ENCODE assay signal across 1 cellular context in genomic region chr3:160754855-160755747, GRCh38.
A peak's percentile ranks its signal among the peaks of the same experiment; 100 is the strongest.
TF ChIP-seq lines count a peak whose summit lies in the region.

No MANE protein-coding gene starts in this region.

TF ChIP-seq in H1, 55 proteins besides CTCF, POLR2A, EP300 and RAD21 (continued from another document):
- peak; percentile 4; the same call in 1 of the 2 replicates for TF ChIP-seq MAX (IDR thresholded peaks at IDR 0.05)
- TF ChIP-seq RXRA (IDR thresholded peaks at IDR 0.05; ENCODE audit: insufficient read depth, low read depth, low read length), result no peak
- no peak for TF ChIP-seq SIRT6 (IDR thresholded peaks at IDR 0.05; ENCODE audit: low read length)
- TF ChIP-seq BACH1 (IDR thresholded peaks at IDR 0.05; ENCODE audit: low read length), result no peak
- TF ChIP-seq TBP (IDR thresholded peaks at IDR 0.05; ENCODE audit: low read depth, low read length), result peak; percentile 14; the same call in 1 of the 2 replicates
- no peak for TF ChIP-seq SP1 (IDR thresholded peaks at IDR 0.05; ENCODE audit: low read depth, low read length)
- TF ChIP-seq EGR1 (IDR thresholded peaks at IDR 0.05; ENCODE audit: borderline replicate concordance, low read depth, low read length), result no peak
- no peak for TF ChIP-seq TEAD4 (IDR thresholded peaks at IDR 0.05; ENCODE audit: low read depth, low read length)
- no peak for TF ChIP-seq GTF2F1 (IDR thresholded peaks at IDR 0.05; ENCODE audit: borderline replicate concordance, low read depth, low read length)
- TF ChIP-seq CTBP2 (IDR thresholded peaks at IDR 0.05; ENCODE audit: borderline replicate concordance, insufficient read depth, insufficient read length, low read length), result peak; percentile 91
- peak; percentile 65; the same call in 1 of the 2 replicates for TF ChIP-seq TAF1 (IDR thresholded peaks at IDR 0.05; ENCODE audit: low read depth, low read length)
- TF ChIP-seq RNF2 (IDR thresholded peaks at IDR 0.05; ENCODE audit: borderline replicate concordance, low read depth, low read length, missing control alignments, poor library complexity, severe bottlenecking), result no peak
- no peak for TF ChIP-seq MAFK (IDR thresholded peaks at IDR 0.05; ENCODE audit: low read depth, low read length)
- TF ChIP-seq USF2 (IDR thresholded peaks at IDR 0.05; ENCODE audit: low read length), result no peak
- TF ChIP-seq HDAC2 (IDR thresholded peaks at IDR 0.05; ENCODE audit: borderline replicate concordance in 1 of 2, low read depth in 2 of 2, low read length in 2 of 2), result peak; percentile 39 to 56; a peak in 3 of 4 replicates
- TF ChIP-seq CEBPB (IDR thresholded peaks at IDR 0.05; ENCODE audit: low read depth, low read length), result no peak
- TF ChIP-seq PHF8 (conservative IDR thresholded peaks at IDR 0.05; ENCODE audit: low read depth, low read length), result no peak
- TF ChIP-seq POLR2AphosphoS5 (IDR thresholded peaks at IDR 0.05; ENCODE audit: low read depth, low read length), result peak; percentile 68
- TF ChIP-seq NANOG (IDR thresholded peaks at IDR 0.05; ENCODE audit: insufficient read depth, low read depth, low read length, poor library complexity, severe bottlenecking), result no peak
- TF ChIP-seq CHD1 (IDR thresholded peaks at IDR 0.05; ENCODE audit: low read depth, low read length), result peak; percentile 72; the same call in 1 of the 2 replicates
- TF ChIP-seq KDM4A (IDR thresholded peaks at IDR 0.05; ENCODE audit: low read depth, low read length, severe bottlenecking), result peak; percentile 68
- peak; percentile 63; the same call in 1 of the 2 replicates for TF ChIP-seq JUND (IDR thresholded peaks at IDR 0.05; ENCODE audit: low read length)
- TF ChIP-seq CREB1 (IDR thresholded peaks at IDR 0.05), result peak; percentile 37; the same call in 1 of the 2 replicates
- TF ChIP-seq CBX5 (IDR thresholded peaks at IDR 0.05; ENCODE audit: low read depth, low read length), result no peak
